Comparison of ENCODE assay signal across 8 cellular contexts in the genomic region with DNA sequence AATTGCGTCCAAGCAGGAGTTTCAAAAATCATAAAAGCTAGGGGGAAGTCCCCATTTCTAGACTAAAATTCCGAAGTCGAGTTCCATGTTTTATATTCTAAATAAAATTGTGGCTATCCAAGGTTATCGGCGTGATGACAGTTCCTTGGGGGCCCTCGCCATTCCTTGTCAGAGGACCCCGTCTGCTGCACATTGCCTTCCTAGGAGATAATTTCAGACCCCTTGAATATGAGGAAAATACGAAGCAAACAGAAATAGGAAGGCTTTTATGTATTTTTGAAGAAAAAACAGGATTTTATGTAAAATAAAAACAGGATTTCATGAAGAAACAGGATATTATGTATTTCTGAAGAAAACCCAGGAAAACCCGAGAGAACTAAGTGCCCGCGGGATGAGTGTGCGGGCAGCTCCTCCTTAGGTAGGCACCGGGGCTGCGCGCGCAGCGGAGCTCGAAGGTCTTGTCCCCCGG. TPM values are rescaled to one million over a fixed set of nuclear protein-coding genes. Genes with fewer than 3 reads are reported as not detected.
DNase-seq lines count a peak whose midpoint lies in the region; ATAC-seq lines count a peak whose summit lies in the region.

No MANE protein-coding gene starts in this region.

- peaks cover 34% of the 10 kb centered on the region for H3K4me1 ChIP-seq in ACC112 (ENCODE audit: control insufficient read depth, insufficient read depth, low read length, unreplicated experiment)
- peaks cover 18 to 24% of the 10 kb centered on the region in 2 donors for H3K4me1 ChIP-seq in mucosa of rectum (ENCODE audit: control insufficient read depth in 2 of 2, insufficient read depth in 2 of 2, low read length in 2 of 2)

- H3K27ac ChIP-seq in ACC112 (ENCODE audit: low read depth, low read length): peak overlapping the region; percentile 75
- H3K27ac ChIP-seq in caudate nucleus (ENCODE audit: low read depth, low read length): peak overlapping the region; percentile 99
- H3K27ac ChIP-seq in mucosa of rectum (ENCODE audit: low read depth in 2 of 2, low read length in 2 of 2): peak overlapping the region; percentile 91 to 98

- peak overlapping the region; percentile 95 to 100 (median 96) for H3K4me3 Mint-ChIP-seq in IgD-negative memory B cell

- H3K36me3 Mint-ChIP-seq in IgD-negative memory B cell: no peaks in the 10 kb centered on the region

- H3K4me1 Mint-ChIP-seq in IgD-negative memory B cell: peaks cover 33 to 45% (median 37%) of the 10 kb centered on the region in 3 donors

- no peak for ATAC-seq in HG02885 (IDR thresholded peaks at IDR 0.05; ENCODE audit: poor library complexity, unreplicated experiment)
- no peak for ATAC-seq in GM21723 (IDR thresholded peaks at IDR 0.05; ENCODE audit: unreplicated experiment)

- peak overlapping the region; percentile 83 to 99 (median 96) for H3K27ac Mint-ChIP-seq in IgD-negative memory B cell

- no peaks in the 10 kb centered on the region for H3K36me3 ChIP-seq in ACC112 (ENCODE audit: insufficient read depth, low read length)
- H3K36me3 ChIP-seq in mucosa of rectum (ENCODE audit: control insufficient read depth in 2 of 2, insufficient read depth in 2 of 2, low read length in 2 of 2): no peaks in the 10 kb centered on the region

- peak overlapping the region; percentile 58 to 87 for H3K9ac ChIP-seq in mucosa of rectum (ENCODE audit: low read depth in 1 of 2, low read length in 2 of 2)

- H3K4me3 ChIP-seq in ACC112 (ENCODE audit: low read depth, low read length): peak overlapping the region; percentile 89
- peak overlapping the region; percentile 72 to 81 for H3K4me3 ChIP-seq in mucosa of rectum (ENCODE audit: low read length in 2 of 2)

- H3K27me3 ChIP-seq in ACC112 (ENCODE audit: insufficient read depth, low read length) (no peaks in the 10 kb centered on the region), mucosa of rectum (ENCODE audit: control insufficient read depth in 2 of 2, insufficient read depth in 2 of 2, low read length in 2 of 2) (no peaks in the 10 kb centered on the region)

- DNase-seq in caudate nucleus (lab: John Stamatoyannopoulos, UW) (peak in 3 of 61 donors; percentile 28 to 39 (median 36)), NCI-H1048 (lab: John Stamatoyannopoulos, UW) (no peak), epidermal melanocyte (ENCODE audit: insufficient read length, low spot score) (no peak)

- no peaks in the 10 kb centered on the region for H3K9me3 Mint-ChIP-seq in IgD-negative memory B cell

- H3K9me3 ChIP-seq in mucosa of rectum (ENCODE audit: control insufficient read depth in 2 of 2, low read length in 2 of 2): no peaks in the 10 kb centered on the region

- no peaks in the 10 kb centered on the region for H3K27me3 Mint-ChIP-seq in IgD-negative memory B cell

- H2AFZ ChIP-seq in ACC112 (ENCODE audit: low read length, unreplicated experiment): peak overlapping the region; percentile 82

- peaks cover 48% of the 10 kb centered on the region for H3K79me2 ChIP-seq in ACC112 (ENCODE audit: control insufficient read depth, insufficient read depth, low read length, unreplicated experiment)

RNA-seq across cellular contexts. Expression of a gene that starts 0.5 kb away (rescaled TPM):
- polyA plus RNA-seq in IgD-negative memory B cell: 36.5 TPM

RNA-seq across cellular contexts. Expression of a gene that starts 1.4 kb away (rescaled TPM):
- polyA plus RNA-seq in IgD-negative memory B cell: 4.5 TPM

RNA-seq across cellular contexts. Expression of a gene that starts 28.6 kb away (rescaled TPM):
- 0.15 TPM for polyA plus RNA-seq in IgD-negative memory B cell

RNA-seq across cellular contexts. Expression of a gene that starts 28.8 kb away (rescaled TPM):
- polyA plus RNA-seq in IgD-negative memory B cell: 58.7 TPM
